1 cellular context compared by ENCODE assay signal in genomic region chr12:71662861-71663560, GRCh38.
TF ChIP-seq lines count a peak whose summit lies in the region.

No MANE protein-coding gene starts in this region.

TF ChIP-seq in HEK293, 187 proteins besides CTCF, POLR2A, EP300 and RAD21 (continued from another document):
- TF ChIP-seq ZSCAN5A (tag by site-specific recombination; IDR thresholded peaks at IDR 0.05) (no peak), ZNF645 (tag by site-specific recombination; IDR thresholded peaks at IDR 0.05) (no peak), ZIC2 (tag by site-specific recombination; IDR thresholded peaks at IDR 0.05) (no peak), ZNF514 (tag by site-specific recombination; IDR thresholded peaks at IDR 0.05) (no peak), ZEB2 (tag by site-specific recombination; IDR thresholded peaks at IDR 0.05) (no peak; the same call in 1 of the 2 replicates), ZNF404 (tag by site-specific recombination; IDR thresholded peaks at IDR 0.05) (no peak), TCF7L2 (IDR thresholded peaks at IDR 0.05; ENCODE audit: borderline replicate concordance, low read depth, low read length) (peak; percentile 12; the same call in 1 of the 2 replicates), INSM2 (tag by site-specific recombination; IDR thresholded peaks at IDR 0.05) (no peak), ZNF529 (tag by site-specific recombination; IDR thresholded peaks at IDR 0.05; ENCODE audit: insufficient replicate concordance) (no peak), AEBP2 (tag by site-specific recombination; IDR thresholded peaks at IDR 0.05; ENCODE audit: borderline replicate concordance) (no peak), TSHZ1 (tag by site-specific recombination; IDR thresholded peaks at IDR 0.05; ENCODE audit: borderline replicate concordance) (no peak), SP7 (tag by site-specific recombination; IDR thresholded peaks at IDR 0.05) (no peak), IKZF3 (tag by site-specific recombination; IDR thresholded peaks at IDR 0.05) (no peak)
